In the genomic region with DNA sequence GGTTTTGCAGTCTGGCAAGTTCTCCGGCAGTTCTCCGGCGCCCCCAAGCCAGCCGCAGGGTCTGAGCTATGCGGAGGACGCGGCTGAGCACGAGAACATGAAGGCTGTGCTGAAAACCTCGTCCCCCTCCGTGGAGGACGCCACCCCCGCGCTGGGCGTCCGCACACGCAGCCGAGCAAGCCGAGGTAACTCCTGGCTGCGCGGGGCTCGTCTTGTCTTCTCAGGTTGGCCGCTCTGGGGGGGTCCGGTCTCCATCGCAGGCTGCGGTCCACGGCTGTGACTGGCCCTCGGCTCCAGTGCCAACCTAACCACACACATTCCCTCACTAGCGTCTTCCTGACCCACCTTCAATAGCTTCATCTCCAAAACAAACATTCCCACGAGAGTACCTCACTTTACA, we compare ENCODE assay signal across 8 cellular contexts.
"Had no signal": no experiment of that assay in that cellular context is flagged by ENCODE, and none has a peak within 500 bp of the region (broad histone marks: within the 10 kb centered on the region; RNA-seq: fewer than 3 reads in every experiment).

No MANE protein-coding gene starts in this region.

- DNase-seq: GM23248, GOT3, H9, HCEC 1CT, KBM-7 had no signal

- H3K27ac ChIP-seq: GM23248 had no signal

- H3K4me1 Mint-ChIP-seq: IgD-negative memory B cell had no signal

- H3K4me3 Mint-ChIP-seq: H9, IgD-negative memory B cell had no signal

- H2AFZ ChIP-seq: GM23248 had no signal

- H3K9me3 Mint-ChIP-seq: H9 had no signal

- H3K36me3 Mint-ChIP-seq: IgD-negative memory B cell had no signal

- H3K9ac ChIP-seq: GM23248 had no signal

- H3K4me3 ChIP-seq: GM23248 had no signal

- H3K27ac Mint-ChIP-seq: H9, IgD-negative memory B cell had no signal

- FAIRE-seq: H54, HTR-8/SVneo had no signal
